Comparison of ENCODE assay signal across 8 cellular contexts in genomic region chr1:234772345-234773147, GRCh38.
DNase-seq lines count a peak whose midpoint lies in the region; ATAC-seq and TF ChIP-seq lines count a peak whose summit lies in the region.

No MANE protein-coding gene starts in this region.

- no peak overlapping the region for H2AFZ ChIP-seq in mesenchymal stem cell (ENCODE audit: low read depth, low read length)

- no peak overlapping the region for H3K9ac ChIP-seq in mesenchymal stem cell (ENCODE audit: low read length)

- H2BK15ac ChIP-seq in mesenchymal stem cell (ENCODE audit: low read depth, poor library complexity, severe bottlenecking), result no peak overlapping the region

- peaks cover 11 to 13% of the 10 kb centered on the region in 2 experiments for H3K27me3 ChIP-seq in mesenchymal stem cell (ENCODE audit: control insufficient read depth in 1 of 2, insufficient read depth in 1 of 2, low read length in 2 of 2)

- H3K23ac ChIP-seq in mesenchymal stem cell (ENCODE audit: low read length in 2 of 2), result no peak overlapping the region

- ATAC-seq in HG02610 (IDR thresholded peaks at IDR 0.05; ENCODE audit: unreplicated experiment), result peak; percentile 79

- H3K4me3 ChIP-seq in coronary artery (peak overlapping the region; percentile 12), mesenchymal stem cell (ENCODE audit: insufficient read depth in 1 of 2, low read depth in 1 of 2, low read length in 2 of 2) (no peak overlapping the region)

- H4K91ac ChIP-seq in mesenchymal stem cell (ENCODE audit: low read length), result no peak overlapping the region

- peaks cover 12% of the 10 kb centered on the region for H3K9me3 ChIP-seq in mesenchymal stem cell (ENCODE audit: control insufficient read depth, low read length)

- peak overlapping the region; percentile 45 for H4K8ac ChIP-seq in mesenchymal stem cell (ENCODE audit: low read length)

- no peaks in the 10 kb centered on the region for H3K36me3 ChIP-seq in mesenchymal stem cell (ENCODE audit: control insufficient read depth in 1 of 2, insufficient read depth in 2 of 2, low read depth in 1 of 2, low read length in 2 of 2)

- peak overlapping the region; percentile 48 to 82 for H3K18ac ChIP-seq in mesenchymal stem cell (ENCODE audit: low read depth in 1 of 2, low read length in 2 of 2)

- peak overlapping the region; percentile 51 for H2BK120ac ChIP-seq in mesenchymal stem cell (ENCODE audit: low read depth, low read length)

- H3K79me1 ChIP-seq in mesenchymal stem cell (replicated peaks; ENCODE audit: low read length, poor library complexity, severe bottlenecking), result no peaks in the 10 kb centered on the region

- in situ Hi-C loops in GM13977 (cut with MboI; ENCODE audit: low pct_unique_long_range_greater_than_20kb, low sequenced_read_pairs, unreplicated experiment), result loop anchor here (25.0 kb wide), 1 partner anchor 285 kb away; the partner anchor contains the start of gene TARBP1

- H2BK5ac ChIP-seq in mesenchymal stem cell (ENCODE audit: low read depth, low read length, poor library complexity, severe bottlenecking), result peak overlapping the region; percentile 71

- H2BK12ac ChIP-seq in mesenchymal stem cell (ENCODE audit: low read length in 2 of 2), result peak overlapping the region; percentile 69 to 72

- H3K4me1 ChIP-seq in mesenchymal stem cell (ENCODE audit: control insufficient read depth, insufficient read depth, low read depth, low read length), result peaks cover 10% of the 10 kb centered on the region

- H3K4ac ChIP-seq in mesenchymal stem cell (ENCODE audit: low read depth in 1 of 2, low read length in 2 of 2), result peak overlapping the region in 1 of 2 experiments; percentile 55

- peak overlapping the region; percentile 31 to 56 for H3K27ac ChIP-seq in coronary artery
- peak overlapping the region; percentile 89 for H3K27ac ChIP-seq in mesenchymal stem cell (ENCODE audit: low read length, poor library complexity, severe bottlenecking)

- DNase-seq in GM13977 (ENCODE audit: low spot score) (peak; percentile 88), NCI-H128 (lab: John Stamatoyannopoulos, UW; ENCODE audit: unreplicated experiment) (peak; percentile 71), coronary artery (ENCODE audit: low spot score) (peak; percentile 91), mesenchymal stem cell (peak; percentile 99), NCI-H526 treated with DMSO at 0.1 percent for 48 hours (lab: John Stamatoyannopoulos, UW) (no peak)
- peak; percentile 87 to 89 for DNase-seq in activated CD4-positive, alpha-beta T cell treated with anti-CD3 and anti-CD28 coated beads for 4 hours
- peak; percentile 77 to 81 for DNase-seq in stimulated activated CD8-positive, alpha-beta memory T cell treated with anti-CD3 and anti-CD28 coated beads, Interleukin-2, amount 100 ng/mL, for 48 hours (ENCODE audit: low read depth in 2 of 2)

- H2AK5ac ChIP-seq in mesenchymal stem cell (ENCODE audit: low read length, severe bottlenecking), result no peak overlapping the region

- no peak overlapping the region for H3K14ac ChIP-seq in mesenchymal stem cell (ENCODE audit: low read length in 2 of 2)

- 4% methylated on average over 17 of the region's 22 CpGs for WGBS in mesenchymal stem cell

- no peak for TF ChIP-seq CTCF in GM13977 (IDR thresholded peaks at IDR 0.05; ENCODE audit: extremely low read depth, insufficient read depth, missing control alignments)
- TF ChIP-seq CTCF in coronary artery (IDR thresholded peaks at IDR 0.05), result no peak

- peak overlapping the region; percentile 24 for H3K4me2 ChIP-seq in mesenchymal stem cell (ENCODE audit: low read length, poor library complexity, severe bottlenecking)
